30 cellular contexts compared by ENCODE assay signal in the genomic region with DNA sequence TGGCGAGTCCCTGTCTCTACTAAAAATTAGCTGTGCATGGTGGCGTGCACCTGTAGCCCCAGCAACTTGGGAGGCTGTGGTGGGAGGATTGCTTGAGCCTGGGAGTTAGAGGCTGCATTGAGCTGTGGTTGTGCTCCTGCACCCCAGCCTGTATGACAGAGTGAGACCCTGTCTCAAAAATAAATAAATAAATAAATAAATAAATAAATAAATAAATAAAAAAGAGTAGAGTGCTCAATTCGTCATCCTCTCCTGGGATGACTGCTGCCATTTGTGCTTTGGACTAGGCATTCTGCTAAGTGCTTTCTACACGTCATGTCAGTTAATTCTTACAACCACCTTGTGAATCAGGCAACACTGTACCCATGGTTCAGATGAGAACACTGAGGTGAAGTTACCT.
"Had no signal": no experiment of that assay in that cellular context is flagged by ENCODE, and none has a peak within 500 bp of the region (broad histone marks: within the 10 kb centered on the region; RNA-seq: fewer than 3 reads in every experiment).

No MANE protein-coding gene starts in this region.

- DNase-seq: activated CD4-positive, alpha-beta memory T cell treated with anti-CD3 and anti-CD28 coated beads for 36 hours; activated CD4-positive, alpha-beta T cell treated with anti-CD3 and anti-CD28 coated beads for 36 hours; activated CD4-positive, alpha-beta T cell treated with anti-CD3 and anti-CD28 coated beads, Interleukin-2, amount 10 ng/mL, durations not matched to agents 24 days and 14 days; activated CD4-positive, CD25-positive, alpha-beta regulatory T cell; activated CD4-positive, CD25-positive, alpha-beta regulatory T cell treated with anti-CD3 and anti-CD28 coated beads, Interleukin-2, amount 50 U/mL, for 72 hours; activated CD8-positive, alpha-beta memory T cell treated with anti-CD3 and anti-CD28 coated beads, Interleukin-2, amount 10 ng/mL, durations not matched to agents 7 days and 5 days; activated CD8-positive, alpha-beta memory T cell treated with anti-CD3 and anti-CD28 coated beads, Interleukin-2, amount 50 U/mL, for 4 hours; activated CD8-positive, alpha-beta T cell treated with anti-CD3 and anti-CD28 coated beads, Interleukin-2, amount 10 ng/mL, durations not matched to agents 7 days and 5 days; activated effector memory CD4-positive, alpha-beta T cell treated with anti-CD3 and anti-CD28 coated beads, Interleukin-2, amount 50 U/mL, for 16 hours; activated naive CD4-positive, alpha-beta T cell treated with anti-CD3 and anti-CD28 coated beads for 36 hours; activated naive CD8-positive, alpha-beta T cell treated with anti-CD3 and anti-CD28 coated beads for 36 hours; activated naive CD8-positive, alpha-beta T cell treated with anti-CD3 and anti-CD28 coated beads, Interleukin-2, amount 50 U/mL, for 24 hours; activated T-cell treated with anti-CD3 and anti-CD28 coated beads, Interleukin-2, amount 50 U/mL, for 1 hour; activated T-cell treated with anti-CD3 and anti-CD28 coated beads, Interleukin-2, amount 50 U/mL, for 48 hours; adrenal gland; amygdala; aorta; body of pancreas; caudate nucleus; effector CD8-positive, alpha-beta T cell; erythroblast; foreskin keratinocyte; gastrocnemius medialis; glutamatergic neuron; heart left ventricle; T-helper 1 cell; T-helper 17 cell; T1000 had no signal

- H3K27me3 ChIP-seq: adrenal gland, body of pancreas, esophagus muscularis mucosa, foreskin keratinocyte, gastrocnemius medialis, heart left ventricle had no signal

- H3K4me1 ChIP-seq: adrenal gland, body of pancreas, esophagus muscularis mucosa, gastrocnemius medialis had no signal

- H3K9me3 ChIP-seq: adrenal gland, body of pancreas, esophagus muscularis mucosa, gastrocnemius medialis, heart left ventricle had no signal

- ATAC-seq: activated CD4-positive, alpha-beta T cell treated with anti-CD3 and anti-CD28 coated beads for 36 hours; activated CD8-positive, alpha-beta memory T cell treated with anti-CD3 and anti-CD28 coated beads, Interleukin-2, amount 10 ng/mL, durations not matched to agents 7 days and 5 days; activated CD8-positive, alpha-beta T cell treated with anti-CD3 and anti-CD28 coated beads, Interleukin-2, amount 10 ng/mL, durations not matched to agents 7 days and 5 days; activated naive CD8-positive, alpha-beta T cell treated with anti-CD3 and anti-CD28 coated beads, Interleukin-2, amount 50 U/mL, for 24 hours; body of pancreas; foreskin keratinocyte; gastrocnemius medialis; heart left ventricle; T-helper 17 cell had no signal

- H3K36me3 ChIP-seq: gastrocnemius medialis had no signal

- H3K27ac ChIP-seq: adrenal gland, body of pancreas, esophagus muscularis mucosa, foreskin keratinocyte, gastrocnemius medialis, heart left ventricle had no signal

- H3K4me3 ChIP-seq: adrenal gland, body of pancreas, esophagus muscularis mucosa, gastrocnemius medialis, heart left ventricle had no signal

- FAIRE-seq: colon had no signal
